Comparison of ENCODE assay signal across 8 cellular contexts in the genomic region with DNA sequence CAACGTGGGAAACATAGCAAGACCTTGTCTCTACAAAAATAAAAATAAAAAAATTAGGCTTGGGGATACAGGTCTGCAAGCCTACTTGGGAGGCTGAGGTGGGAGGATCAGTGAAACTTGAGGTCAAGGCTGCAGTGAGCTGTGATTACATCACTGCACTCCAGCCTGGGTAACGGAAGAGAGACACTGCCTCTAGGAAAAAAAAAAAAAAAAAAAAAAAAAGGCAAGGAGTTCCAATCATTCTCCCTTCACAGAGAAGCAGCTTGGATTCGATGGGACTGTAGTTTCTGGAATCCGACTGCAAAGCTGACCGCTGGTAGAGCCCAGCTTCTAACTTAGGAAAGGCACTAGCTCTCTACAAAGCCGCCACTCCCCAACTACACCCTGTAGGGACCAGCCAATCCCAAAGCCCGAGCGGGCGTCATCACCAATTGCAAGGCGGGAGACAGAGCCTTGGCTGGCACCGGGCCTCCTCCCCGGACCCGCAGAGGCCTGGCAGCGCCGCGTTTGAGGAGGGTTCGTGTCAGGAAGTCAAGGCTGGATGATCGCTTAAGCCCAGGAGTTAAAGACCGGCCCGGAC. TPM values are rescaled to one million over a fixed set of nuclear protein-coding genes. Genes with fewer than 3 reads are reported as not detected.
DNase-seq lines count a peak whose midpoint lies in the region; ATAC-seq, FAIRE-seq and TF ChIP-seq lines count a peak whose summit lies in the region.

No MANE protein-coding gene starts in this region.

- H4K20me1 ChIP-seq in keratinocyte (ENCODE audit: control insufficient read depth, extremely low read depth, insufficient read depth, low read length): no peaks in the 10 kb centered on the region

- peak overlapping the region; percentile 65 for H3K4me2 ChIP-seq in keratinocyte (ENCODE audit: control insufficient read depth, extremely low read depth, insufficient read depth, low read depth, low read length)

- H3K4me1 ChIP-seq in A673 (ENCODE audit: insufficient read depth, low read length, poor library complexity, severe bottlenecking) (peaks cover 16% of the 10 kb centered on the region), keratinocyte (ENCODE audit: control insufficient read depth, extremely low read depth, insufficient read depth, low read length) (peaks cover 35% of the 10 kb centered on the region)

- H3K27me3 ChIP-seq in A673 (replicated peaks; ENCODE audit: insufficient read depth, low read depth, low read length, poor library complexity): no peaks in the 10 kb centered on the region
- H3K27me3 ChIP-seq in keratinocyte (ENCODE audit: control insufficient read depth, extremely low read depth, insufficient read depth, low read length): no peaks in the 10 kb centered on the region

- intact Hi-C loops in A673 (cut with micrococcal nuclease; ENCODE audit: unreplicated experiment): loop anchor here (2.0 kb wide), 2 partner anchors 27 to 55 kb away; a partner anchor contains a TSS

- H2AFZ ChIP-seq in keratinocyte (ENCODE audit: control insufficient read depth, low read length): peak overlapping the region; percentile 84

- dilution Hi-C loops in keratinocyte (cut with MboI; ENCODE audit: extremely low pct_ligation_motif_present, low sequenced_read_pairs): no loop called here

- H3K4me3 Mint-ChIP-seq in central memory CD8-positive, alpha-beta T cell: peak overlapping the region; percentile 97

- TF ChIP-seq CTCF in A673 (conservative IDR thresholded peaks at IDR 0.05; ENCODE audit: low read depth, low read length): no peak
- no peak for TF ChIP-seq CTCF in keratinocyte (optimal IDR thresholded peaks at IDR 0.05 in 1 of 3, IDR thresholded peaks at IDR 0.05 in 1 of 3, conservative IDR thresholded peaks at IDR 0.05 in 1 of 3; ENCODE audit: extremely low read depth in 1 of 3, insufficient read depth in 2 of 3, low read length in 3 of 3)

- FAIRE-seq in keratinocyte (lab: Jason Lieb, UNC): peak; percentile 39

- H3K79me2 ChIP-seq in keratinocyte (ENCODE audit: control insufficient read depth, insufficient read depth, low read length): peaks cover 22% of the 10 kb centered on the region

- peaks cover 35% of the 10 kb centered on the region for H3K4me1 Mint-ChIP-seq in central memory CD8-positive, alpha-beta T cell

- CTCF ChIA-PET in A673 (lab: Charles Lee): interaction anchor here (0.6 to 1.1 kb wide), 7 partner anchors 8 to 278 kb away, joined by 3 to 17 read pairs (median 4); a partner anchor contains a TSS

- no peaks in the 10 kb centered on the region for H3K27me3 Mint-ChIP-seq in central memory CD8-positive, alpha-beta T cell

- no peaks in the 10 kb centered on the region for H3K9me1 ChIP-seq in keratinocyte (ENCODE audit: control insufficient read depth, extremely low read depth, insufficient read depth, low read length)

- H3K36me3 ChIP-seq in A673 (ENCODE audit: insufficient read depth, low read length, poor library complexity, severe bottlenecking): peaks cover 8% of the 10 kb centered on the region
- peaks cover 0 to 6% of the 10 kb centered on the region in 2 experiments for H3K36me3 ChIP-seq in keratinocyte (ENCODE audit: control insufficient read depth in 2 of 2, extremely low read depth in 1 of 2, insufficient read depth in 2 of 2, low read length in 2 of 2)

- H3K27ac Mint-ChIP-seq in central memory CD8-positive, alpha-beta T cell (ENCODE audit: low read depth): peak overlapping the region; percentile 99

- H3K9me3 Mint-ChIP-seq in central memory CD8-positive, alpha-beta T cell: no peaks in the 10 kb centered on the region

- H3K9ac ChIP-seq in keratinocyte (ENCODE audit: control insufficient read depth, extremely low read depth, insufficient read depth, low read length): peak overlapping the region; percentile 83

- H3K4me3 ChIP-seq in A673 (ENCODE audit: low read depth, low read length, poor library complexity, severe bottlenecking): peak overlapping the region; percentile 62
- H3K4me3 ChIP-seq in keratinocyte (ENCODE audit: control insufficient read depth in 2 of 3, extremely low read depth in 1 of 3, insufficient read depth in 2 of 3, low read depth in 1 of 3, low read length in 3 of 3): peak overlapping the region; percentile 52 to 66 (median 61)

- peaks cover 15% of the 10 kb centered on the region for H3K36me3 Mint-ChIP-seq in central memory CD8-positive, alpha-beta T cell (ENCODE audit: insufficient read depth)

- peaks cover 3% of the 10 kb centered on the region for H3K9me3 ChIP-seq in A673 (ENCODE audit: low read depth, low read length, poor library complexity, severe bottlenecking)
- H3K9me3 ChIP-seq in keratinocyte (ENCODE audit: control insufficient read depth, low read depth, low read length): no peaks in the 10 kb centered on the region

- DNase-seq in A673 (ENCODE audit: low spot score) (peak; percentile 99), NCI-H2171 treated with DMSO at 0.1 percent for 48 hours (lab: John Stamatoyannopoulos, UW) (peak; percentile 88), keratinocyte (ENCODE audit: low read depth, low spot score) (no peak)
- peak; percentile 67 to 72 for DNase-seq in central memory CD8-positive, alpha-beta T cell (ENCODE audit: low spot score in 2 of 2)
- peak; percentile 92 for DNase-seq in stimulated activated CD4-positive, alpha-beta T cell treated with anti-CD3 and anti-CD28 coated beads, Interleukin-15, amount 100 ng/mL, for 24 hours

- H3K27ac ChIP-seq in A673 (ENCODE audit: low read depth, low read length, poor library complexity, severe bottlenecking) (peak overlapping the region; percentile 86), keratinocyte (ENCODE audit: control insufficient read depth, insufficient read depth, low read length) (peak overlapping the region; percentile 92)

- POLR2A ChIA-PET in A673 (lab: Charles Lee; ENCODE audit: low non-redundant PET): interaction anchor here (0.6 kb wide), 3 partner anchors 14 to 31 kb away, joined by 3 to 23 read pairs (median 6); no protein-coding TSS in a partner anchor

- peak; percentile 59 for ATAC-seq in GM18861 (IDR thresholded peaks at IDR 0.05; ENCODE audit: unreplicated experiment)
- peak; percentile 48 for ATAC-seq in HG03103 (IDR thresholded peaks at IDR 0.05; ENCODE audit: low read depth, unreplicated experiment)
- ATAC-seq in activated CD4-positive, CD25-positive, alpha-beta regulatory T cell treated with anti-CD3 and anti-CD28 coated beads, Interleukin-2, amount 50 U/mL, for 24 hours: peak; percentile 74 to 77
- peak; percentile 81 for ATAC-seq in central memory CD8-positive, alpha-beta T cell (replicated peaks; ENCODE audit: extremely low read depth, poor library complexity, severe bottlenecking)

- TSS peak; percentile 90 for BruUV-seq in A673 (replicated peaks; lab: Mats Ljungman, UMichigan)

RNA-seq across cellular contexts. Expression of a gene that starts 0.7 kb away (rescaled TPM):
- 71.4 and 96.9 TPM in 2 replicates for total RNA-seq in A673 (2021)
- 34.9 to 50.5 TPM (median 45.0 TPM) in 3 replicates for polyA plus RNA-seq in keratinocyte
- polyA plus RNA-seq in keratinocyte (2011; ENCODE audit: low read depth): 19.0 TPM
- polyA plus RNA-seq in keratinocyte (2011; cell fraction: cytosol; rRNA removed): 24.3 and 24.8 TPM in 2 replicates
- polyA plus RNA-seq in keratinocyte (2011; cell fraction: nucleus; rRNA removed): 60.4 and 68.2 TPM in 2 replicates
- polyA plus RNA-seq in keratinocyte (2012; ENCODE audit: low replicate concordance): 42.5 and 55.8 TPM in 2 replicates
- 22.4 to 33.0 TPM (median 23.0 TPM) in 3 replicates for polyA minus RNA-seq in keratinocyte
- polyA minus RNA-seq in keratinocyte (2011; cell fraction: cytosol; rRNA and poly(A)+ RNA removed): 26.9 TPM
- 11.2 and 18.9 TPM in 2 replicates for polyA minus RNA-seq in keratinocyte (2011; cell fraction: nucleus; rRNA and poly(A)+ RNA removed)

RNA-seq across cellular contexts. Expression of a gene that starts 27.8 kb away (rescaled TPM):
- 32.0 and 50.9 TPM in 2 replicates for total RNA-seq in A673 (2021)
- polyA plus RNA-seq in keratinocyte: 28.1 to 32.9 TPM (median 32.6 TPM) in 3 replicates
- polyA plus RNA-seq in keratinocyte (2011; ENCODE audit: low read depth): 15.0 TPM
- 15.6 and 31.4 TPM in 2 replicates for polyA plus RNA-seq in keratinocyte (2011; cell fraction: cytosol; rRNA removed)
- 22.3 and 30.1 TPM in 2 replicates for polyA plus RNA-seq in keratinocyte (2011; cell fraction: nucleus; rRNA removed)
- polyA plus RNA-seq in keratinocyte (2012; ENCODE audit: low replicate concordance): 28.0 and 53.4 TPM in 2 replicates
- polyA minus RNA-seq in keratinocyte: 15.2 to 37.6 TPM (median 20.1 TPM) in 3 replicates
- polyA minus RNA-seq in keratinocyte (2011; cell fraction: cytosol; rRNA and poly(A)+ RNA removed): 55.4 TPM
- 13.3 and 14.3 TPM in 2 replicates for polyA minus RNA-seq in keratinocyte (2011; cell fraction: nucleus; rRNA and poly(A)+ RNA removed)

RNA-seq across cellular contexts. Expression of a gene that starts 34.5 kb away (rescaled TPM):
- 63.3 and 68.1 TPM in 2 replicates for total RNA-seq in A673 (2021)
- 10.9 to 19.8 TPM (median 11.5 TPM) in 3 replicates for polyA plus RNA-seq in keratinocyte
- 2.9 TPM for polyA plus RNA-seq in keratinocyte (2011; ENCODE audit: low read depth)
- 8.1 and 8.9 TPM in 2 replicates for polyA plus RNA-seq in keratinocyte (2011; cell fraction: cytosol; rRNA removed)
- polyA plus RNA-seq in keratinocyte (2011; cell fraction: nucleus; rRNA removed): 36.2 and 36.6 TPM in 2 replicates
- 7.8 and 18.1 TPM in 2 replicates for polyA plus RNA-seq in keratinocyte (2012; ENCODE audit: low replicate concordance)
- polyA minus RNA-seq in keratinocyte: 16.9 to 37.7 TPM (median 21.1 TPM) in 3 replicates
- polyA minus RNA-seq in keratinocyte (2011; cell fraction: cytosol; rRNA and poly(A)+ RNA removed): 17.3 TPM
- polyA minus RNA-seq in keratinocyte (2011; cell fraction: nucleus; rRNA and poly(A)+ RNA removed): 30.0 and 37.2 TPM in 2 replicates

RNA-seq across cellular contexts. Expression of a gene that starts 37.4 kb away (rescaled TPM):
- total RNA-seq in A673 (2021): 179 and 206 TPM in 2 replicates
- 51.0 to 79.9 TPM (median 55.2 TPM) in 3 replicates for polyA plus RNA-seq in keratinocyte
- polyA plus RNA-seq in keratinocyte (2011; ENCODE audit: low read depth): 39.7 TPM
- 35.1 and 48.3 TPM in 2 replicates for polyA plus RNA-seq in keratinocyte (2011; cell fraction: cytosol; rRNA removed)
- polyA plus RNA-seq in keratinocyte (2011; cell fraction: nucleus; rRNA removed): 118 and 129 TPM in 2 replicates
- 55.3 and 67.5 TPM in 2 replicates for polyA plus RNA-seq in keratinocyte (2012; ENCODE audit: low replicate concordance)
- 75.8 to 109 TPM (median 82.7 TPM) in 3 replicates for polyA minus RNA-seq in keratinocyte
- 41.2 TPM for polyA minus RNA-seq in keratinocyte (2011; cell fraction: cytosol; rRNA and poly(A)+ RNA removed)
- polyA minus RNA-seq in keratinocyte (2011; cell fraction: nucleus; rRNA and poly(A)+ RNA removed): 55.5 and 67.6 TPM in 2 replicates

RNA-seq across cellular contexts. Expression of a gene that starts 43.7 kb away (rescaled TPM):
- total RNA-seq in A673 (2021): 14.5 and 19.5 TPM in 2 replicates
- 7.6 to 10.3 TPM (median 9.1 TPM) in 3 replicates for polyA plus RNA-seq in keratinocyte
- 2.2 TPM for polyA plus RNA-seq in keratinocyte (2011; ENCODE audit: low read depth)
- 6.0 and 7.4 TPM in 2 replicates for polyA plus RNA-seq in keratinocyte (2011; cell fraction: cytosol; rRNA removed)
- polyA plus RNA-seq in keratinocyte (2011; cell fraction: nucleus; rRNA removed): 8.8 and 9.0 TPM in 2 replicates
- 6.9 and 7.3 TPM in 2 replicates for polyA plus RNA-seq in keratinocyte (2012; ENCODE audit: low replicate concordance)
- 7.3 to 9.1 TPM (median 8.9 TPM) in 3 replicates for polyA minus RNA-seq in keratinocyte
- polyA minus RNA-seq in keratinocyte (2011; cell fraction: cytosol; rRNA and poly(A)+ RNA removed): 5.0 TPM
- polyA minus RNA-seq in keratinocyte (2011; cell fraction: nucleus; rRNA and poly(A)+ RNA removed): 2.4 and 5.2 TPM in 2 replicates
